Comparison of ENCODE assay signal across 24 cellular contexts in genomic region chr2:127056086-127056485, GRCh38.
"Had no signal": no experiment of that assay in that cellular context is flagged by ENCODE, and none has a peak within 500 bp of the region (broad histone marks: within the 10 kb centered on the region; RNA-seq: fewer than 3 reads in every experiment).

No MANE protein-coding gene starts in this region.

- H3K27ac ChIP-seq: breast epithelium, foreskin keratinocyte, parathyroid adenoma, sigmoid colon, thyroid gland, upper lobe of right lung, VCaP had no signal

- H3K27me3 ChIP-seq: breast epithelium, foreskin keratinocyte, sigmoid colon, thyroid gland, upper lobe of right lung had no signal

- H3K4me3 ChIP-seq: breast epithelium, sigmoid colon, smooth muscle cell, thyroid gland, upper lobe of right lung had no signal

- H3K9me3 ChIP-seq: breast epithelium, sigmoid colon, thyroid gland, upper lobe of right lung had no signal

- H3K4me1 ChIP-seq: breast epithelium, foreskin keratinocyte, parathyroid adenoma, sigmoid colon, thyroid gland, upper lobe of right lung had no signal

- ATAC-seq: activated CD4-positive, CD25-positive, alpha-beta regulatory T cell treated with anti-CD3 and anti-CD28 coated beads, Interleukin-2, amount 50 U/mL, for 24 hours; foreskin keratinocyte; natural killer cell treated with Interleukin-12 subunit alpha and Interleukin-12 subunit beta and Interleukin-15 and Interleukin-18, amount 100 ng/mL, for 72 hours; SK-N-SH treated with all-trans-retinoic acid at 6 μM for 48 hours; upper lobe of right lung had no signal

- DNase-seq: activated CD4-positive, alpha-beta memory T cell treated with anti-CD3 and anti-CD28 coated beads, Interleukin-2, amount 10 ng/mL, durations not matched to agents 7 days and 5 days; activated CD4-positive, alpha-beta T cell treated with anti-CD3 and anti-CD28 coated beads, Interleukin-2, amount 10 ng/mL, durations not matched to agents 24 days and 14 days; activated gamma-delta T cell; amniotic stem cell; cerebellar nuclear complex; cortex of kidney; erythroblast; foreskin keratinocyte; immature natural killer cell; kidney glomerular epithelial cell; sigmoid colon; stimulated activated CD4-positive, alpha-beta T cell treated with anti-CD3 and anti-CD28 coated beads, Interleukin-15, amount 100 ng/mL, for 24 hours; stimulated activated CD4-positive, alpha-beta T cell treated with anti-CD3 and anti-CD28 coated beads, Interleukin-2, amount 100 ng/mL, for 48 hours; stimulated activated CD8-positive, alpha-beta memory T cell treated with anti-CD3 and anti-CD28 coated beads, Interleukin-4, amount 100 ng/mL, for 48 hours; stimulated activated naive CD4-positive, alpha-beta T cell treated with Interleukin-2 at 50 U/mL for 16 hours; upper lobe of right lung had no signal

- H3K36me3 ChIP-seq: breast epithelium, thyroid gland, upper lobe of right lung had no signal
